ENCODE assay signal across 1 cellular context in the genomic region with DNA sequence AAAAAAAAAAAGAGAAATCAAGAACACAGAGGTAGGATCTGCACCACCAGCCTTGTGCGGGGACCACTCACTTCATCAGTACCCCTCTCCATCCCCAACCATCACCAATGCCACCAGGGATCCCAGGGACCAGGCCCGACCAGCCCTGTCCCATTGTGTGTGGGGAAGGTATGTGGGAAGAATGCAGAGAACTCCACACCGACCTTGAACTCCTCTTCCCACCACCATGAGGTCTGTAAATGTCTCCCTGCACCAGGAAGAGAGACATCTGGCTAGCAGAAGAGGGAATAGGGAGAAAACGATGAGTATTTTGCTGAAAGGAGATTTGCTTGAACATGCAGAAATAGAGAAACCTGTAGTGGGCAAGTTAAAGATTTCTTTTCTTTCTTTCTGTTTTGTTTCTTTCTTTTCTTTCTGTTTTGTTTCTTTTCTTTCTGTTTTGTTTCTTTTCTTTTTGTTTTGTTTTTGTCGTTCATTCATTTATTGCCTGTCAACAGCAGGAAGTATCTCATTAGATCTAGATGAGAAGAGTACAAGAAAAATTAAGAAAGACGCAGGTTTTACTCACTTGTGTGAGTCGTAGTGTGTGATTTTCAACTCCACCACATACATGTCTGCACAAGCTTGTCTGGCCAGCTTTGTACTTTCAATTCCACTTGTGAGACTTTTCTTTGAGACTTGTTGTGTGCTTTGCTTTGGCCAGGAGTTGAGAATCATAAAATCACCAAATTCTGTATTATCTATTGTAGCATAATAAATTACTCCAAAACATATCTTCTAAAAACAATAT.
TF ChIP-seq lines count a peak whose summit lies in the region.

No MANE protein-coding gene starts in this region.

TF ChIP-seq in HepG2, 621 proteins besides CTCF, POLR2A, EP300 and RAD21 (continued from another document and continues in another):
- TF ChIP-seq, protein P1, sequence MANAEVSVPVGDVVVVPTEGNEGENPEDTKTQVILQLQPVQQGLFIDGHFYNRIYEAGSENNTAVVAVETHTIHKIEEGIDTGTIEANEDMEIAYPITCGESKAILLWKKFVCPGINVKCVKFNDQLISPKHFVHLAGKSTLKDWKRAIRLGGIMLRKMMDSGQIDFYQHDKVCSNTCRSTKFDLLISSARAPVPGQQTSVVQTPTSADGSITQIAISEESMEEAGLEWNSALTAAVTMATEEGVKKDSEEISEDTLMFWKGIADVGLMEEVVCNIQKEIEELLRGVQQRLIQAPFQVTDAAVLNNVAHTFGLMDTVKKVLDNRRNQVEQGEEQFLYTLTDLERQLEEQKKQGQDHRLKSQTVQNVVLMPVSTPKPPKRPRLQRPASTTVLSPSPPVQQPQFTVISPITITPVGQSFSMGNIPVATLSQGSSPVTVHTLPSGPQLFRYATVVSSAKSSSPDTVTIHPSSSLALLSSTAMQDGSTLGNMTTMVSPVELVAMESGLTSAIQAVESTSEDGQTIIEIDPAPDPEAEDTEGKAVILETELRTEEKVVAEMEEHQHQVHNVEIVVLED (CRISPR knock-in tag; IDR thresholded peaks at IDR 0.05; ENCODE audit: borderline replicate concordance) = no peak
- TF ChIP-seq, protein P2, sequence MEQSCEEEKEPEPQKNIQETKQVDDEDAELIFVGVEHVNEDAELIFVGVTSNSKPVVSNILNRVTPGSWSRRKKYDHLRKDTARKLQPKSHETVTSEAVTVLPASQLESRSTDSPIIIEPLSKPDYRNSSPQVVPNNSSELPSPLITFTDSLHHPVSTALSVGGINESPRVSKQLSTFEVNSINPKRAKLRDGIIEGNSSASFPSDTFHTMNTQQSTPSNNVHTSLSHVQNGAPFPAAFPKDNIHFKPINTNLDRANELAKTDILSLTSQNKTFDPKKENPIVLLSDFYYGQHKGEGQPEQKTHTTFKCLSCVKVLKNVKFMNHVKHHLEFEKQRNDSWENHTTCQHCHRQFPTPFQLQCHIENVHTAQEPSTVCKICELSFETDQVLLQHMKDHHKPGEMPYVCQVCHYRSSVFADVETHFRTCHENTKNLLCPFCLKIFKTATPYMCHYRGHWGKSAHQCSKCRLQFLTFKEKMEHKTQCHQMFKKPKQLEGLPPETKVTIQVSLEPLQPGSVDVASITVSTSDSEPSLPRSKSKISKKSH (CRISPR knock-in tag; IDR thresholded peaks at IDR 0.05; ENCODE audit: borderline replicate concordance) = no peak
- no peak for TF ChIP-seq ZNF34 (CRISPR knock-in tag; IDR thresholded peaks at IDR 0.05; ENCODE audit: borderline replicate concordance)
- TF ChIP-seq ZNF251 (CRISPR knock-in tag; IDR thresholded peaks at IDR 0.05) = no peak
- TF ChIP-seq, protein P3, sequence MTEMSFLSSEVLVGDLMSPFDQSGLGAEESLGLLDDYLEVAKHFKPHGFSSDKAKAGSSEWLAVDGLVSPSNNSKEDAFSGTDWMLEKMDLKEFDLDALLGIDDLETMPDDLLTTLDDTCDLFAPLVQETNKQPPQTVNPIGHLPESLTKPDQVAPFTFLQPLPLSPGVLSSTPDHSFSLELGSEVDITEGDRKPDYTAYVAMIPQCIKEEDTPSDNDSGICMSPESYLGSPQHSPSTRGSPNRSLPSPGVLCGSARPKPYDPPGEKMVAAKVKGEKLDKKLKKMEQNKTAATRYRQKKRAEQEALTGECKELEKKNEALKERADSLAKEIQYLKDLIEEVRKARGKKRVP (CRISPR knock-in tag; IDR thresholded peaks at IDR 0.05) = no peak
- TF ChIP-seq NBN (conservative IDR thresholded peaks at IDR 0.05) = no peak
- TF ChIP-seq ZNF616 (CRISPR knock-in tag; IDR thresholded peaks at IDR 0.05; ENCODE audit: low read depth) = no peak
- TF ChIP-seq, protein P4, sequence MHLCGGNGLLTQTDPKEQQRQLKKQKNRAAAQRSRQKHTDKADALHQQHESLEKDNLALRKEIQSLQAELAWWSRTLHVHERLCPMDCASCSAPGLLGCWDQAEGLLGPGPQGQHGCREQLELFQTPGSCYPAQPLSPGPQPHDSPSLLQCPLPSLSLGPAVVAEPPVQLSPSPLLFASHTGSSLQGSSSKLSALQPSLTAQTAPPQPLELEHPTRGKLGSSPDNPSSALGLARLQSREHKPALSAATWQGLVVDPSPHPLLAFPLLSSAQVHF (CRISPR knock-in tag; IDR thresholded peaks at IDR 0.05) = no peak
- no peak for TF ChIP-seq HDAC6 (IDR thresholded peaks at IDR 0.05; ENCODE audit: low read depth, low read length)
- TF ChIP-seq ZNF451 (CRISPR knock-in tag; IDR thresholded peaks at IDR 0.05) = no peak
- TF ChIP-seq, protein P5, sequence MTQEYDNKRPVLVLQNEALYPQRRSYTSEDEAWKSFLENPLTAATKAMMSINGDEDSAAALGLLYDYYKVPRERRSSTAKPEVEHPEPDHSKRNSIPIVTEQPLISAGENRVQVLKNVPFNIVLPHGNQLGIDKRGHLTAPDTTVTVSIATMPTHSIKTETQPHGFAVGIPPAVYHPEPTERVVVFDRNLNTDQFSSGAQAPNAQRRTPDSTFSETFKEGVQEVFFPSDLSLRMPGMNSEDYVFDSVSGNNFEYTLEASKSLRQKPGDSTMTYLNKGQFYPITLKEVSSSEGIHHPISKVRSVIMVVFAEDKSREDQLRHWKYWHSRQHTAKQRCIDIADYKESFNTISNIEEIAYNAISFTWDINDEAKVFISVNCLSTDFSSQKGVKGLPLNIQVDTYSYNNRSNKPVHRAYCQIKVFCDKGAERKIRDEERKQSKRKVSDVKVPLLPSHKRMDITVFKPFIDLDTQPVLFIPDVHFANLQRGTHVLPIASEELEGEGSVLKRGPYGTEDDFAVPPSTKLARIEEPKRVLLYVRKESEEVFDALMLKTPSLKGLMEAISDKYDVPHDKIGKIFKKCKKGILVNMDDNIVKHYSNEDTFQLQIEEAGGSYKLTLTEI (CRISPR knock-in tag; conservative IDR thresholded peaks at IDR 0.05) = no peak
- TF ChIP-seq, protein P6, sequence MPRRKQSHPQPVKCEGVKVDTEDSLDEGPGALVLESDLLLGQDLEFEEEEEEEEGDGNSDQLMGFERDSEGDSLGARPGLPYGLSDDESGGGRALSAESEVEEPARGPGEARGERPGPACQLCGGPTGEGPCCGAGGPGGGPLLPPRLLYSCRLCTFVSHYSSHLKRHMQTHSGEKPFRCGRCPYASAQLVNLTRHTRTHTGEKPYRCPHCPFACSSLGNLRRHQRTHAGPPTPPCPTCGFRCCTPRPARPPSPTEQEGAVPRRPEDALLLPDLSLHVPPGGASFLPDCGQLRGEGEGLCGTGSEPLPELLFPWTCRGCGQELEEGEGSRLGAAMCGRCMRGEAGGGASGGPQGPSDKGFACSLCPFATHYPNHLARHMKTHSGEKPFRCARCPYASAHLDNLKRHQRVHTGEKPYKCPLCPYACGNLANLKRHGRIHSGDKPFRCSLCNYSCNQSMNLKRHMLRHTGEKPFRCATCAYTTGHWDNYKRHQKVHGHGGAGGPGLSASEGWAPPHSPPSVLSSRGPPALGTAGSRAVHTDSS (CRISPR knock-in tag; conservative IDR thresholded peaks at IDR 0.05) = no peak
- TF ChIP-seq HOXA5 (CRISPR knock-in tag; IDR thresholded peaks at IDR 0.05) = no peak
- TF ChIP-seq ZNF619 (CRISPR knock-in tag; IDR thresholded peaks at IDR 0.05) = no peak
- no peak for TF ChIP-seq TCF12 (IDR thresholded peaks at IDR 0.05)
- no peak for TF ChIP-seq TCF12 (CRISPR knock-in tag; IDR thresholded peaks at IDR 0.05)
- TF ChIP-seq, protein P7, sequence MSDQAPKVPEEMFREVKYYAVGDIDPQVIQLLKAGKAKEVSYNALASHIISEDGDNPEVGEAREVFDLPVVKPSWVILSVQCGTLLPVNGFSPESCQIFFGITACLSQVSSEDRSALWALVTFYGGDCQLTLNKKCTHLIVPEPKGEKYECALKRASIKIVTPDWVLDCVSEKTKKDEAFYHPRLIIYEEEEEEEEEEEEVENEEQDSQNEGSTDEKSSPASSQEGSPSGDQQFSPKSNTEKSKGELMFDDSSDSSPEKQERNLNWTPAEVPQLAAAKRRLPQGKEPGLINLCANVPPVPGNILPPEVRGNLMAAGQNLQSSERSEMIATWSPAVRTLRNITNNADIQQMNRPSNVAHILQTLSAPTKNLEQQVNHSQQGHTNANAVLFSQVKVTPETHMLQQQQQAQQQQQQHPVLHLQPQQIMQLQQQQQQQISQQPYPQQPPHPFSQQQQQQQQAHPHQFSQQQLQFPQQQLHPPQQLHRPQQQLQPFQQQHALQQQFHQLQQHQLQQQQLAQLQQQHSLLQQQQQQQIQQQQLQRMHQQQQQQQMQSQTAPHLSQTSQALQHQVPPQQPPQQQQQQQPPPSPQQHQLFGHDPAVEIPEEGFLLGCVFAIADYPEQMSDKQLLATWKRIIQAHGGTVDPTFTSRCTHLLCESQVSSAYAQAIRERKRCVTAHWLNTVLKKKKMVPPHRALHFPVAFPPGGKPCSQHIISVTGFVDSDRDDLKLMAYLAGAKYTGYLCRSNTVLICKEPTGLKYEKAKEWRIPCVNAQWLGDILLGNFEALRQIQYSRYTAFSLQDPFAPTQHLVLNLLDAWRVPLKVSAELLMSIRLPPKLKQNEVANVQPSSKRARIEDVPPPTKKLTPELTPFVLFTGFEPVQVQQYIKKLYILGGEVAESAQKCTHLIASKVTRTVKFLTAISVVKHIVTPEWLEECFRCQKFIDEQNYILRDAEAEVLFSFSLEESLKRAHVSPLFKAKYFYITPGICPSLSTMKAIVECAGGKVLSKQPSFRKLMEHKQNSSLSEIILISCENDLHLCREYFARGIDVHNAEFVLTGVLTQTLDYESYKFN (CRISPR knock-in tag; conservative IDR thresholded peaks at IDR 0.05) = peak; percentile 68
- TF ChIP-seq ZNF12 (CRISPR knock-in tag; IDR thresholded peaks at IDR 0.05) = no peak; the same call in 1 of the 2 replicates
- no peak for TF ChIP-seq REPIN1 (CRISPR knock-in tag; IDR thresholded peaks at IDR 0.05; ENCODE audit: borderline replicate concordance, low read depth)
- no peak for TF ChIP-seq ZNF546 (CRISPR knock-in tag; conservative IDR thresholded peaks at IDR 0.05)
- TF ChIP-seq ZNF253 (CRISPR knock-in tag; IDR thresholded peaks at IDR 0.05; ENCODE audit: borderline replicate concordance) = no peak
- TF ChIP-seq KDM6A (CRISPR knock-in tag; IDR thresholded peaks at IDR 0.05; ENCODE audit: low read depth) = 0 out of 2 replicates have a peak, but pooled peaks have one; percentile 51
- TF ChIP-seq RARG (CRISPR knock-in tag; IDR thresholded peaks at IDR 0.05; ENCODE audit: low read depth) = no peak
- no peak for TF ChIP-seq ZNF136 (CRISPR knock-in tag; IDR thresholded peaks at IDR 0.05; ENCODE audit: low read depth)
- TF ChIP-seq ZBTB38 (CRISPR knock-in tag; IDR thresholded peaks at IDR 0.05) = no peak
- TF ChIP-seq, protein P8, sequence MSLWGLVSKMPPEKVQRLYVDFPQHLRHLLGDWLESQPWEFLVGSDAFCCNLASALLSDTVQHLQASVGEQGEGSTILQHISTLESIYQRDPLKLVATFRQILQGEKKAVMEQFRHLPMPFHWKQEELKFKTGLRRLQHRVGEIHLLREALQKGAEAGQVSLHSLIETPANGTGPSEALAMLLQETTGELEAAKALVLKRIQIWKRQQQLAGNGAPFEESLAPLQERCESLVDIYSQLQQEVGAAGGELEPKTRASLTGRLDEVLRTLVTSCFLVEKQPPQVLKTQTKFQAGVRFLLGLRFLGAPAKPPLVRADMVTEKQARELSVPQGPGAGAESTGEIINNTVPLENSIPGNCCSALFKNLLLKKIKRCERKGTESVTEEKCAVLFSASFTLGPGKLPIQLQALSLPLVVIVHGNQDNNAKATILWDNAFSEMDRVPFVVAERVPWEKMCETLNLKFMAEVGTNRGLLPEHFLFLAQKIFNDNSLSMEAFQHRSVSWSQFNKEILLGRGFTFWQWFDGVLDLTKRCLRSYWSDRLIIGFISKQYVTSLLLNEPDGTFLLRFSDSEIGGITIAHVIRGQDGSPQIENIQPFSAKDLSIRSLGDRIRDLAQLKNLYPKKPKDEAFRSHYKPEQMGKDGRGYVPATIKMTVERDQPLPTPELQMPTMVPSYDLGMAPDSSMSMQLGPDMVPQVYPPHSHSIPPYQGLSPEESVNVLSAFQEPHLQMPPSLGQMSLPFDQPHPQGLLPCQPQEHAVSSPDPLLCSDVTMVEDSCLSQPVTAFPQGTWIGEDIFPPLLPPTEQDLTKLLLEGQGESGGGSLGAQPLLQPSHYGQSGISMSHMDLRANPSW (CRISPR knock-in tag; IDR thresholded peaks at IDR 0.05; ENCODE audit: borderline replicate concordance) = no peak
- no peak for TF ChIP-seq ZC3H4 (CRISPR knock-in tag; IDR thresholded peaks at IDR 0.05; ENCODE audit: borderline replicate concordance)
- no peak for TF ChIP-seq ZKSCAN1 (IDR thresholded peaks at IDR 0.05; ENCODE audit: low read length)
- peak; percentile 52; the same call in 1 of the 2 replicates for TF ChIP-seq THAP11 (CRISPR knock-in tag; IDR thresholded peaks at IDR 0.05)
- TF ChIP-seq ZFX (CRISPR knock-in tag; IDR thresholded peaks at IDR 0.05; ENCODE audit: low read depth) = peak; percentile 63; the same call in 1 of the 2 replicates
- no peak for TF ChIP-seq SIN3B (IDR thresholded peaks at IDR 0.05; ENCODE audit: low read length)
- no peak for TF ChIP-seq EHMT2 (IDR thresholded peaks at IDR 0.05; ENCODE audit: borderline replicate concordance, low read depth, low read length)
- no peak for TF ChIP-seq PRMT3 (CRISPR knock-in tag; IDR thresholded peaks at IDR 0.05; ENCODE audit: borderline replicate concordance, low read depth)
- TF ChIP-seq ZFAT (CRISPR knock-in tag; conservative IDR thresholded peaks at IDR 0.05) = no peak
- no peak for TF ChIP-seq ZSCAN20 (CRISPR knock-in tag; IDR thresholded peaks at IDR 0.05; ENCODE audit: borderline replicate concordance)
- TF ChIP-seq ZNF839 (CRISPR knock-in tag; IDR thresholded peaks at IDR 0.05; ENCODE audit: borderline replicate concordance) = no peak
- TF ChIP-seq SPEN (CRISPR knock-in tag; IDR thresholded peaks at IDR 0.05; ENCODE audit: low read depth) = no peak
- peak; percentile 81 for TF ChIP-seq ZNF644 (CRISPR knock-in tag; IDR thresholded peaks at IDR 0.05; ENCODE audit: low read depth)
- TF ChIP-seq, protein P9, sequence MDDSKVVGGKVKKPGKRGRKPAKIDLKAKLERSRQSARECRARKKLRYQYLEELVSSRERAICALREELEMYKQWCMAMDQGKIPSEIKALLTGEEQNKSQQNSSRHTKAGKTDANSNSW (CRISPR knock-in tag; IDR thresholded peaks at IDR 0.05; ENCODE audit: borderline replicate concordance) = no peak
- TF ChIP-seq, protein P10, sequence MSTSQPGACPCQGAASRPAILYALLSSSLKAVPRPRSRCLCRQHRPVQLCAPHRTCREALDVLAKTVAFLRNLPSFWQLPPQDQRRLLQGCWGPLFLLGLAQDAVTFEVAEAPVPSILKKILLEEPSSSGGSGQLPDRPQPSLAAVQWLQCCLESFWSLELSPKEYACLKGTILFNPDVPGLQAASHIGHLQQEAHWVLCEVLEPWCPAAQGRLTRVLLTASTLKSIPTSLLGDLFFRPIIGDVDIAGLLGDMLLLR (CRISPR knock-in tag; IDR thresholded peaks at IDR 0.05) = no peak
- TF ChIP-seq ELF1 (CRISPR knock-in tag; IDR thresholded peaks at IDR 0.05) = peak; percentile 69; the same call in 1 of the 2 replicates
- TF ChIP-seq ZNF367 (CRISPR knock-in tag; IDR thresholded peaks at IDR 0.05; ENCODE audit: borderline replicate concordance) = no peak
- no peak for TF ChIP-seq ZNF317 (CRISPR knock-in tag; IDR thresholded peaks at IDR 0.05)
- TF ChIP-seq, protein P11, sequence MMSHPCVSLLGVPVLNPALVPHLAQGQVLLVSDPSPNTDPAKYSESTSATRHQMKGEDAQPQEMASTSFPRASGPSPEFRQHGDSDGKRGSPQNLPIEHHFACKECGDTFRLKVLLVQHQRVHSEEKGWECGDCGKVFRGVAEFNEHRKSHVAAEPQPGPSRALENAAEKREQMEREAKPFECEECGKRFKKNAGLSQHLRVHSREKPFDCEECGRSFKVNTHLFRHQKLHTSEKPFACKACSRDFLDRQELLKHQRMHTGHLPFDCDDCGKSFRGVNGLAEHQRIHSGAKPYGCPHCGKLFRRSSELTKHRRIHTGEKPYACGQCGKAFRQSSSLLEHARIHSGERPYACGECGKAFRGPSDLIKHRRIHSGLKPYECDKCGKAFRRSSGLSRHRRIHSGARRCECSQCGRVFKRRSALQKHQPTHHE (CRISPR knock-in tag; IDR thresholded peaks at IDR 0.05; ENCODE audit: borderline replicate concordance) = no peak
- peak; percentile 28; the same call in 1 of the 2 replicates for TF ChIP-seq PHF21A (CRISPR knock-in tag; IDR thresholded peaks at IDR 0.05)
- TF ChIP-seq HMG20A (CRISPR knock-in tag; IDR thresholded peaks at IDR 0.05; ENCODE audit: borderline replicate concordance) = peak; percentile 89; the same call in 1 of the 2 replicates
- TF ChIP-seq ZNF552 (CRISPR knock-in tag; IDR thresholded peaks at IDR 0.05; ENCODE audit: borderline replicate concordance) = no peak
